Comparison of ENCODE assay signal across 10 cellular contexts in genomic region chr1:1024421-1025415, GRCh38. TPM values are rescaled to one million over a fixed set of nuclear protein-coding genes. Genes with fewer than 3 reads are reported as not detected.
A peak's percentile ranks its signal among the peaks of the same experiment; 100 is the strongest.
DNase-seq lines count a peak whose midpoint lies in the region; ATAC-seq, FAIRE-seq and TF ChIP-seq lines count a peak whose summit lies in the region.
"Had no signal": no experiment of that assay in that cellular context is flagged by ENCODE, and none has a peak within 500 bp of the region (broad histone marks: within the 10 kb centered on the region; RNA-seq: fewer than 3 reads in every experiment).

No MANE protein-coding gene starts in this region.

- no peaks in the 10 kb centered on the region for H3K36me3 Mint-ChIP-seq in activated naive CD8-positive, alpha-beta T cell treated with anti-CD3 and anti-CD28 coated beads for 36 hours

- H3K4me3 ChIP-seq in epithelial cell of proximal tubule (ENCODE audit: low read depth, low read length): peak overlapping the region; percentile 48
- H3K4me3 ChIP-seq: HAP-1 had no signal

- no peak overlapping the region for H3K4me3 Mint-ChIP-seq in activated naive CD8-positive, alpha-beta T cell treated with anti-CD3 and anti-CD28 coated beads for 36 hours

- H3K9me3 Mint-ChIP-seq in activated naive CD8-positive, alpha-beta T cell treated with anti-CD3 and anti-CD28 coated beads for 36 hours: no peaks in the 10 kb centered on the region

- peaks cover 4% of the 10 kb centered on the region for H3K27me3 Mint-ChIP-seq in activated naive CD8-positive, alpha-beta T cell treated with anti-CD3 and anti-CD28 coated beads for 36 hours

- ATAC-seq in HG03045 (IDR thresholded peaks at IDR 0.05; ENCODE audit: unreplicated experiment): no peak
- ATAC-seq in HG02763 (IDR thresholded peaks at IDR 0.05; ENCODE audit: unreplicated experiment): no peak

- H3K4me1 Mint-ChIP-seq in activated naive CD8-positive, alpha-beta T cell treated with anti-CD3 and anti-CD28 coated beads for 36 hours: no peaks in the 10 kb centered on the region

- FAIRE-seq in D721Med (lab: Jason Lieb, UNC): no peak

- DNase-seq in A172 (ENCODE audit: low spot score) (peak; percentile 70), NCI-H226 (peak; percentile 92), epithelial cell of proximal tubule (ENCODE audit: low read depth) (no peak), medulla oblongata (ENCODE audit: extremely low spot score) (peak; percentile 29), D721Med (ENCODE audit: insufficient read length, low spot score) (no peak)
- no peak for DNase-seq in activated naive CD8-positive, alpha-beta T cell treated with anti-CD3 and anti-CD28 coated beads for 36 hours
- DNase-seq: activated effector memory CD4-positive, alpha-beta T cell treated with anti-CD3 and anti-CD28 coated beads, Interleukin-2, amount 50 U/mL, for 16 hours had no signal

- H3K27ac Mint-ChIP-seq in activated naive CD8-positive, alpha-beta T cell treated with anti-CD3 and anti-CD28 coated beads for 36 hours: no peak overlapping the region

- TF ChIP-seq CTCF in epithelial cell of proximal tubule (conservative IDR thresholded peaks at IDR 0.05; ENCODE audit: low read depth, low read length): no peak
- TF ChIP-seq CTCF in D721Med (IDR thresholded peaks at IDR 0.05; ENCODE audit: insufficient read depth, missing control alignments): no peak

RNA-seq across cellular contexts. Expression of gene AGRN, which starts 4.8 kb away (rescaled TPM):
- total RNA-seq in A172 (2014; rRNA removed; shearing (Covaris generic)): 107 and 115 TPM in 2 replicates
- 261 and 462 TPM in 2 replicates for total RNA-seq in epithelial cell of proximal tubule
- 10 to 100 TPM; 30.4 to 30.5 TPM for total RNA-seq in activated naive CD8-positive, alpha-beta T cell treated with anti-CD3 and anti-CD28 coated beads for 36 hours

RNA-seq across cellular contexts. Expression of gene ISG15, which starts 11.4 kb away (rescaled TPM):
- total RNA-seq in A172 (2014; rRNA removed; shearing (Covaris generic)): 63.5 and 100.0 TPM in 2 replicates
- total RNA-seq in epithelial cell of proximal tubule: 66.0 and 75.6 TPM in 2 replicates
- 10 to 100 TPM; 71.7 to 78.4 TPM for total RNA-seq in activated naive CD8-positive, alpha-beta T cell treated with anti-CD3 and anti-CD28 coated beads for 36 hours

RNA-seq across cellular contexts. Expression of gene HES4, which starts 24.8 kb away (rescaled TPM):
- total RNA-seq in A172 (2014; rRNA removed; shearing (Covaris generic)): 10.0 and 20.7 TPM in 2 replicates
- total RNA-seq in epithelial cell of proximal tubule: 141 and 193 TPM in 2 replicates
- 1 to 10 TPM in 1 of 2 experiments, under 1 TPM in 1; 0.93 to 1.1 TPM for total RNA-seq in activated naive CD8-positive, alpha-beta T cell treated with anti-CD3 and anti-CD28 coated beads for 36 hours

RNA-seq across cellular contexts. Expression of gene PERM1, which starts 42.8 kb away (rescaled TPM):
- 0.29 TPM in 1 of 2 replicates, not detected in the other for total RNA-seq in A172 (2014; rRNA removed; shearing (Covaris generic))
- total RNA-seq in epithelial cell of proximal tubule: not detected in 2 replicates
- total RNA-seq in activated naive CD8-positive, alpha-beta T cell treated with anti-CD3 and anti-CD28 coated beads for 36 hours: not detected

RNA-seq across cellular contexts. Expression of gene RNF223, which starts 49.4 kb away (rescaled TPM):
- not detected in 2 replicates for total RNA-seq in A172 (2014; rRNA removed; shearing (Covaris generic))
- 0.36 and 1.6 TPM in 2 replicates for total RNA-seq in epithelial cell of proximal tubule
- not detected for total RNA-seq in activated naive CD8-positive, alpha-beta T cell treated with anti-CD3 and anti-CD28 coated beads for 36 hours

Comparison
In these comparisons a context has a peak if more than half of its experiments do, and no peak if none do; other contexts are left out.
1. DNase-seq: peak in A172 (single experiment), NCI-H226 (single experiment) and medulla oblongata (single experiment); none in epithelial cell of proximal tubule (single experiment), D721Med (single experiment) and activated naive CD8-positive, alpha-beta T cell treated with anti-CD3 and anti-CD28 coated beads for 36 hours (single experiment).